ENCODE assay signal across 1 cellular context in the genomic region with DNA sequence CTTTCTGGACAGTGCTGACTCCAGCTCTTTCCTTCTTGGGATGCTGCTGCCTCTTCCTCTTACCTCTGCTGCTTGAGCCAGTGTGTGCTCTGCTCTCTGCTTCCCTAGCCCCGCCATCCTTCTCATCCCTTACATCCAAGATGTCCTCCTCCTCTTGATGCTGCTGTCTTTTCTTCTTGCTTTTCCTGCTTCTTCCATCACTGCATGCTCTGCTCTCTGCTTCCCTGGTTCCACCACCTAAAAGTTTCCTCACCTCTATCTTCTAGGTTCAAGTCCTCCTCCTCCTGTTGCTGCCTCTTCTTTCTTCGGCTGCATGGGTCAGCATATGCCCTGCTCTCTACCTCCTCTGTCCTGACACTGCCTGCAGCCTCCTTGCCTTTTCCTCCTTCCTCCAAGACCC.
A peak's percentile ranks its signal among the peaks of the same experiment; 100 is the strongest.
TF ChIP-seq lines count a peak whose summit lies in the region.

No MANE protein-coding gene starts in this region.

TF ChIP-seq in K562, 482 proteins besides CTCF, POLR2A, EP300 and RAD21:
- TF ChIP-seq POLR2B (IDR thresholded peaks at IDR 0.05; ENCODE audit: low read depth, partially characterized antibody) (peak; percentile 54), MYNN (IDR thresholded peaks at IDR 0.05) (no peak), MYNN (CRISPR knock-in tag; IDR thresholded peaks at IDR 0.05) (no peak), TFAM (CRISPR knock-in tag; conservative IDR thresholded peaks at IDR 0.05) (no peak), NFE2 (IDR thresholded peaks at IDR 0.05; ENCODE audit: low read depth) (no peak), CREM (IDR thresholded peaks at IDR 0.05; ENCODE audit: low read depth) (no peak), ZNF57 (CRISPR knock-in tag; IDR thresholded peaks at IDR 0.05) (no peak), XRCC3 (IDR thresholded peaks at IDR 0.05) (no peak), POLR2G (IDR thresholded peaks at IDR 0.05; ENCODE audit: low read depth, low read length) (no peak), SUPT5H (IDR thresholded peaks at IDR 0.05) (peak; percentile 72), KAT2B (IDR thresholded peaks at IDR 0.05; ENCODE audit: low read depth, low read length) (no peak), HSF4 (CRISPR knock-in tag; IDR thresholded peaks at IDR 0.05; ENCODE audit: borderline replicate concordance) (no peak), PHF20 (IDR thresholded peaks at IDR 0.05; ENCODE audit: partially characterized antibody) (no peak), NELFE (IDR thresholded peaks at IDR 0.05; ENCODE audit: insufficient read depth, insufficient read length) (no peak), MIER1 (IDR thresholded peaks at IDR 0.05; ENCODE audit: low read depth) (no peak), RBFOX2 (IDR thresholded peaks at IDR 0.05; ENCODE audit: low read depth, low read length) (no peak), NR3C1 (CRISPR knock-in tag; IDR thresholded peaks at IDR 0.05) (no peak), ZNF699 (CRISPR knock-in tag; IDR thresholded peaks at IDR 0.05; ENCODE audit: insufficient replicate concordance) (no peak), ZSCAN29 (IDR thresholded peaks at IDR 0.05) (no peak), NCOR1 (IDR thresholded peaks at IDR 0.05) (0 out of 2 replicates have a peak, but pooled peaks have one; percentile 6)
- TF ChIP-seq, protein P1, sequence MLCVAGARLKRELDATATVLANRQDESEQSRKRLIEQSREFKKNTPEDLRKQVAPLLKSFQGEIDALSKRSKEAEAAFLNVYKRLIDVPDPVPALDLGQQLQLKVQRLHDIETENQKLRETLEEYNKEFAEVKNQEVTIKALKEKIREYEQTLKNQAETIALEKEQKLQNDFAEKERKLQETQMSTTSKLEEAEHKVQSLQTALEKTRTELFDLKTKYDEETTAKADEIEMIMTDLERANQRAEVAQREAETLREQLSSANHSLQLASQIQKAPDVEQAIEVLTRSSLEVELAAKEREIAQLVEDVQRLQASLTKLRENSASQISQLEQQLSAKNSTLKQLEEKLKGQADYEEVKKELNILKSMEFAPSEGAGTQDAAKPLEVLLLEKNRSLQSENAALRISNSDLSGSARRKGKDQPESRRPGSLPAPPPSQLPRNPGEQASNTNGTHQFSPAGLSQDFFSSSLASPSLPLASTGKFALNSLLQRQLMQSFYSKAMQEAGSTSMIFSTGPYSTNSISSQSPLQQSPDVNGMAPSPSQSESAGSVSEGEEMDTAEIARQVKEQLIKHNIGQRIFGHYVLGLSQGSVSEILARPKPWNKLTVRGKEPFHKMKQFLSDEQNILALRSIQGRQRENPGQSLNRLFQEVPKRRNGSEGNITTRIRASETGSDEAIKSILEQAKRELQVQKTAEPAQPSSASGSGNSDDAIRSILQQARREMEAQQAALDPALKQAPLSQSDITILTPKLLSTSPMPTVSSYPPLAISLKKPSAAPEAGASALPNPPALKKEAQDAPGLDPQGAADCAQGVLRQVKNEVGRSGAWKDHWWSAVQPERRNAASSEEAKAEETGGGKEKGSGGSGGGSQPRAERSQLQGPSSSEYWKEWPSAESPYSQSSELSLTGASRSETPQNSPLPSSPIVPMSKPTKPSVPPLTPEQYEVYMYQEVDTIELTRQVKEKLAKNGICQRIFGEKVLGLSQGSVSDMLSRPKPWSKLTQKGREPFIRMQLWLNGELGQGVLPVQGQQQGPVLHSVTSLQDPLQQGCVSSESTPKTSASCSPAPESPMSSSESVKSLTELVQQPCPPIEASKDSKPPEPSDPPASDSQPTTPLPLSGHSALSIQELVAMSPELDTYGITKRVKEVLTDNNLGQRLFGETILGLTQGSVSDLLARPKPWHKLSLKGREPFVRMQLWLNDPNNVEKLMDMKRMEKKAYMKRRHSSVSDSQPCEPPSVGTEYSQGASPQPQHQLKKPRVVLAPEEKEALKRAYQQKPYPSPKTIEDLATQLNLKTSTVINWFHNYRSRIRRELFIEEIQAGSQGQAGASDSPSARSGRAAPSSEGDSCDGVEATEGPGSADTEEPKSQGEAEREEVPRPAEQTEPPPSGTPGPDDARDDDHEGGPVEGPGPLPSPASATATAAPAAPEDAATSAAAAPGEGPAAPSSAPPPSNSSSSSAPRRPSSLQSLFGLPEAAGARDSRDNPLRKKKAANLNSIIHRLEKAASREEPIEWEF (CRISPR knock-in tag; IDR thresholded peaks at IDR 0.05), result no peak
- TF ChIP-seq, protein P2, sequence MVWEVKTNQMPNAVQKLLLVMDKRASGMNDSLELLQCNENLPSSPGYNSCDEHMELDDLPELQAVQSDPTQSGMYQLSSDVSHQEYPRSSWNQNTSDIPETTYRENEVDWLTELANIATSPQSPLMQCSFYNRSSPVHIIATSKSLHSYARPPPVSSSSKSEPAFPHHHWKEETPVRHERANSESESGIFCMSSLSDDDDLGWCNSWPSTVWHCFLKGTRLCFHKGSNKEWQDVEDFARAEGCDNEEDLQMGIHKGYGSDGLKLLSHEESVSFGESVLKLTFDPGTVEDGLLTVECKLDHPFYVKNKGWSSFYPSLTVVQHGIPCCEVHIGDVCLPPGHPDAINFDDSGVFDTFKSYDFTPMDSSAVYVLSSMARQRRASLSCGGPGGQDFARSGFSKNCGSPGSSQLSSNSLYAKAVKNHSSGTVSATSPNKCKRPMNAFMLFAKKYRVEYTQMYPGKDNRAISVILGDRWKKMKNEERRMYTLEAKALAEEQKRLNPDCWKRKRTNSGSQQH (CRISPR knock-in tag; IDR thresholded peaks at IDR 0.05), result no peak
- TF ChIP-seq, protein P3, sequence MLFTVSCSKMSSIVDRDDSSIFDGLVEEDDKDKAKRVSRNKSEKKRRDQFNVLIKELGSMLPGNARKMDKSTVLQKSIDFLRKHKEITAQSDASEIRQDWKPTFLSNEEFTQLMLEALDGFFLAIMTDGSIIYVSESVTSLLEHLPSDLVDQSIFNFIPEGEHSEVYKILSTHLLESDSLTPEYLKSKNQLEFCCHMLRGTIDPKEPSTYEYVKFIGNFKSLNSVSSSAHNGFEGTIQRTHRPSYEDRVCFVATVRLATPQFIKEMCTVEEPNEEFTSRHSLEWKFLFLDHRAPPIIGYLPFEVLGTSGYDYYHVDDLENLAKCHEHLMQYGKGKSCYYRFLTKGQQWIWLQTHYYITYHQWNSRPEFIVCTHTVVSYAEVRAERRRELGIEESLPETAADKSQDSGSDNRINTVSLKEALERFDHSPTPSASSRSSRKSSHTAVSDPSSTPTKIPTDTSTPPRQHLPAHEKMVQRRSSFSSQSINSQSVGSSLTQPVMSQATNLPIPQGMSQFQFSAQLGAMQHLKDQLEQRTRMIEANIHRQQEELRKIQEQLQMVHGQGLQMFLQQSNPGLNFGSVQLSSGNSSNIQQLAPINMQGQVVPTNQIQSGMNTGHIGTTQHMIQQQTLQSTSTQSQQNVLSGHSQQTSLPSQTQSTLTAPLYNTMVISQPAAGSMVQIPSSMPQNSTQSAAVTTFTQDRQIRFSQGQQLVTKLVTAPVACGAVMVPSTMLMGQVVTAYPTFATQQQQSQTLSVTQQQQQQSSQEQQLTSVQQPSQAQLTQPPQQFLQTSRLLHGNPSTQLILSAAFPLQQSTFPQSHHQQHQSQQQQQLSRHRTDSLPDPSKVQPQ (CRISPR knock-in tag; IDR thresholded peaks at IDR 0.05; ENCODE audit: borderline replicate concordance), result no peak
